14 cellular contexts compared by ENCODE assay signal in genomic region chr1:232568906-232569305, GRCh38.
"Had no signal": no experiment of that assay in that cellular context is flagged by ENCODE, and none has a peak within 500 bp of the region (broad histone marks: within the 10 kb centered on the region; RNA-seq: fewer than 3 reads in every experiment).

No MANE protein-coding gene starts in this region.

- H3K27ac ChIP-seq: body of pancreas, epithelial cell of prostate, neural progenitor cell, pancreas, stomach, thoracic aorta had no signal

- H3K4me1 ChIP-seq: body of pancreas, pancreas had no signal

- H3K4me3 ChIP-seq: body of pancreas, gastroesophageal sphincter, neural progenitor cell, pancreas, stomach, thoracic aorta had no signal

- H3K9ac ChIP-seq: neural progenitor cell had no signal

- H3K4me3 Mint-ChIP-seq: activated naive CD4-positive, alpha-beta T cell treated with anti-CD3 and anti-CD28 coated beads, Interleukin-2, amount 50 U/mL, for 24 hours; neural progenitor cell had no signal

- H3K36me3 ChIP-seq: gastroesophageal sphincter, neural progenitor cell, pancreas, stomach, thoracic aorta had no signal

- H3K27ac Mint-ChIP-seq: activated naive CD4-positive, alpha-beta T cell treated with anti-CD3 and anti-CD28 coated beads, Interleukin-2, amount 50 U/mL, for 24 hours; neural progenitor cell had no signal

- H2AFZ ChIP-seq: neural progenitor cell had no signal

- H3K36me3 Mint-ChIP-seq: activated naive CD4-positive, alpha-beta T cell treated with anti-CD3 and anti-CD28 coated beads, Interleukin-2, amount 50 U/mL, for 24 hours had no signal

- H3K27me3 Mint-ChIP-seq: activated naive CD4-positive, alpha-beta T cell treated with anti-CD3 and anti-CD28 coated beads, Interleukin-2, amount 50 U/mL, for 24 hours had no signal

- DNase-seq: activated CD4-positive, alpha-beta T cell treated with anti-CD3 and anti-CD28 coated beads, Interleukin-2, amount 50 U/mL, for 1 hour; activated CD4-positive, CD25-positive, alpha-beta regulatory T cell; body of pancreas; central memory CD4-positive, alpha-beta T cell; cortex of kidney; effector CD8-positive, alpha-beta T cell; pancreas; stimulated activated CD4-positive, alpha-beta T cell treated with anti-CD3 and anti-CD28 coated beads, Interleukin-4, amount 100 ng/mL, for 4 hours; stomach had no signal

- H3K9me3 ChIP-seq: body of pancreas, gastroesophageal sphincter, pancreas, stomach, thoracic aorta had no signal

- H3K27me3 ChIP-seq: body of pancreas, gastroesophageal sphincter, neural progenitor cell, pancreas, stomach had no signal

- H3K9me3 Mint-ChIP-seq: activated naive CD4-positive, alpha-beta T cell treated with anti-CD3 and anti-CD28 coated beads, Interleukin-2, amount 50 U/mL, for 24 hours; neural progenitor cell had no signal

- H3K4me2 ChIP-seq: neural progenitor cell had no signal

- H3K4me1 Mint-ChIP-seq: activated naive CD4-positive, alpha-beta T cell treated with anti-CD3 and anti-CD28 coated beads, Interleukin-2, amount 50 U/mL, for 24 hours had no signal
